Comparison of ENCODE assay signal across 1 cellular context in genomic region chr22:32534252-32535215, GRCh38.
A peak's percentile ranks its signal among the peaks of the same experiment; 100 is the strongest.
TF ChIP-seq lines count a peak whose summit lies in the region.

No MANE protein-coding gene starts in this region.

TF ChIP-seq in HepG2, 621 proteins besides CTCF, POLR2A, EP300 and RAD21 (continued from another document):
- TF ChIP-seq PRDM15 (CRISPR knock-in tag; IDR thresholded peaks at IDR 0.05) = 0 out of 2 replicates have a peak, but pooled peaks have one; percentile 19
- peak; percentile 79 for TF ChIP-seq GATAD2A (CRISPR knock-in tag; IDR thresholded peaks at IDR 0.05)
- TF ChIP-seq ZNF503 (CRISPR knock-in tag; IDR thresholded peaks at IDR 0.05) = no peak
- 0 out of 2 replicates have a peak, but pooled peaks have one; percentile 47 for TF ChIP-seq HNF1B (CRISPR knock-in tag; IDR thresholded peaks at IDR 0.05)
- TF ChIP-seq BATF2 (CRISPR knock-in tag; IDR thresholded peaks at IDR 0.05) = no peak
- no peak for TF ChIP-seq TEF (CRISPR knock-in tag; IDR thresholded peaks at IDR 0.05)
- TF ChIP-seq ZNF777 (CRISPR knock-in tag; IDR thresholded peaks at IDR 0.05) = no peak
- no peak for TF ChIP-seq SNAPC5 (CRISPR knock-in tag; IDR thresholded peaks at IDR 0.05; ENCODE audit: borderline replicate concordance)
- no peak for TF ChIP-seq ZBTB1 (CRISPR knock-in tag; IDR thresholded peaks at IDR 0.05; ENCODE audit: borderline replicate concordance)
- TF ChIP-seq DNMT3B (CRISPR knock-in tag; conservative IDR thresholded peaks at IDR 0.05) = no peak
- TF ChIP-seq POLR2AphosphoS2 (IDR thresholded peaks at IDR 0.05; ENCODE audit: low read depth, low read length) = no peak
- no peak for TF ChIP-seq KDM3A (CRISPR knock-in tag; IDR thresholded peaks at IDR 0.05; ENCODE audit: low read depth)
- TF ChIP-seq CEBPG (CRISPR knock-in tag; IDR thresholded peaks at IDR 0.05) = peak; percentile 69; the same call in 1 of the 2 replicates
- no peak for TF ChIP-seq GLMP (CRISPR knock-in tag; IDR thresholded peaks at IDR 0.05; ENCODE audit: borderline replicate concordance)
- TF ChIP-seq TCF12 (IDR thresholded peaks at IDR 0.05) = no peak
- TF ChIP-seq TCF12 (CRISPR knock-in tag; IDR thresholded peaks at IDR 0.05) = no peak
- TF ChIP-seq RXRB (CRISPR knock-in tag; IDR thresholded peaks at IDR 0.05; ENCODE audit: borderline replicate concordance) = peak; percentile 56; the same call in 1 of the 2 replicates
- no peak for TF ChIP-seq HOXA9 (CRISPR knock-in tag; IDR thresholded peaks at IDR 0.05; ENCODE audit: borderline replicate concordance)
- TF ChIP-seq FIP1L1 (IDR thresholded peaks at IDR 0.05; ENCODE audit: borderline replicate concordance, insufficient read depth, low read depth, low read length) = no peak
